Comparison of ENCODE assay signal across 1 cellular context in the genomic region with DNA sequence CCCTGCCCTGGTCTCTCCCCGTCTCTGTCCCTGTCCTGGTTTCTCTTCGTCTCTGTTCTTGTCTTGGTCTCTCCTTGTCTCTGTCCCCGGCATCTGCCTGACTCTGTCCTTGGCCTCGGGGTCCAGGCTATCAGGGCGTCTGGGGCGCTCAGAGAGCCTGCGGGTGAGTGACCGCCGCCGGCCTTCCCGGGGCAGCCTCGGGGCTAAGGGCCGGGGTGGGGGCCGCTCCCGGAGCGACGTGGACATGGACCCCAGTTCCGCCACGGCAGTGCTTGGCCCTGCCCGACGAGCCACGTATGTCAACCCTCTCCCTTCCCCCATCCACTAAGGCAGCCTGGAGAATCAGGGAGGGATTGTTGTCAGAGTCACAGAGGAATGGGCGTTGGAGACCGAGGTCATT.
TF ChIP-seq lines count a peak whose summit lies in the region.

No MANE protein-coding gene starts in this region.

TF ChIP-seq in GM12878, 131 proteins besides CTCF, POLR2A, EP300 and RAD21:
- no peak for TF ChIP-seq STAT3 (IDR thresholded peaks at IDR 0.05; ENCODE audit: low read depth, low read length)
- TF ChIP-seq, protein P1, sequence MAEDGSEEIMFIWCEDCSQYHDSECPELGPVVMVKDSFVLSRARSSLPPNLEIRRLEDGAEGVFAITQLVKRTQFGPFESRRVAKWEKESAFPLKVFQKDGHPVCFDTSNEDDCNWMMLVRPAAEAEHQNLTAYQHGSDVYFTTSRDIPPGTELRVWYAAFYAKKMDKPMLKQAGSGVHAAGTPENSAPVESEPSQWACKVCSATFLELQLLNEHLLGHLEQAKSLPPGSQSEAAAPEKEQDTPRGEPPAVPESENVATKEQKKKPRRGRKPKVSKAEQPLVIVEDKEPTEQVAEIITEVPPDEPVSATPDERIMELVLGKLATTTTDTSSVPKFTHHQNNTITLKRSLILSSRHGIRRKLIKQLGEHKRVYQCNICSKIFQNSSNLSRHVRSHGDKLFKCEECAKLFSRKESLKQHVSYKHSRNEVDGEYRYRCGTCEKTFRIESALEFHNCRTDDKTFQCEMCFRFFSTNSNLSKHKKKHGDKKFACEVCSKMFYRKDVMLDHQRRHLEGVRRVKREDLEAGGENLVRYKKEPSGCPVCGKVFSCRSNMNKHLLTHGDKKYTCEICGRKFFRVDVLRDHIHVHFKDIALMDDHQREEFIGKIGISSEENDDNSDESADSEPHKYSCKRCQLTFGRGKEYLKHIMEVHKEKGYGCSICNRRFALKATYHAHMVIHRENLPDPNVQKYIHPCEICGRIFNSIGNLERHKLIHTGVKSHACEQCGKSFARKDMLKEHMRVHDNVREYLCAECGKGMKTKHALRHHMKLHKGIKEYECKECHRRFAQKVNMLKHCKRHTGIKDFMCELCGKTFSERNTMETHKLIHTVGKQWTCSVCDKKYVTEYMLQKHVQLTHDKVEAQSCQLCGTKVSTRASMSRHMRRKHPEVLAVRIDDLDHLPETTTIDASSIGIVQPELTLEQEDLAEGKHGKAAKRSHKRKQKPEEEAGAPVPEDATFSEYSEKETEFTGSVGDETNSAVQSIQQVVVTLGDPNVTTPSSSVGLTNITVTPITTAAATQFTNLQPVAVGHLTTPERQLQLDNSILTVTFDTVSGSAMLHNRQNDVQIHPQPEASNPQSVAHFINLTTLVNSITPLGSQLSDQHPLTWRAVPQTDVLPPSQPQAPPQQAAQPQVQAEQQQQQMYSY (CRISPR knock-in tag; IDR thresholded peaks at IDR 0.05): no peak
- TF ChIP-seq, protein P2, sequence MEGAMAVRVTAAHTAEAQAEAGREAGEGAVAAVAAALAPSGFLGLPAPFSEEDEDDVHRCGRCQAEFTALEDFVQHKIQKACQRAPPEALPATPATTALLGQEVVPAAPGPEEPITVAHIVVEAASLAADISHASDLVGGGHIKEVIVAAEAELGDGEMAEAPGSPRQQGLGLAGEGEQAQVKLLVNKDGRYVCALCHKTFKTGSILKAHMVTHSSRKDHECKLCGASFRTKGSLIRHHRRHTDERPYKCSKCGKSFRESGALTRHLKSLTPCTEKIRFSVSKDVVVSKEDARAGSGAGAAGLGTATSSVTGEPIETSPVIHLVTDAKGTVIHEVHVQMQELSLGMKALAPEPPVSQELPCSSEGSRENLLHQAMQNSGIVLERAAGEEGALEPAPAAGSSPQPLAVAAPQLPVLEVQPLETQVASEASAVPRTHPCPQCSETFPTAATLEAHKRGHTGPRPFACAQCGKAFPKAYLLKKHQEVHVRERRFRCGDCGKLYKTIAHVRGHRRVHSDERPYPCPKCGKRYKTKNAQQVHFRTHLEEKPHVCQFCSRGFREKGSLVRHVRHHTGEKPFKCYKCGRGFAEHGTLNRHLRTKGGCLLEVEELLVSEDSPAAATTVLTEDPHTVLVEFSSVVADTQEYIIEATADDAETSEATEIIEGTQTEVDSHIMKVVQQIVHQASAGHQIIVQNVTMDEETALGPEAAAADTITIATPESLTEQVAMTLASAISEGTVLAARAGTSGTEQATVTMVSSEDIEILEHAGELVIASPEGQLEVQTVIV (IDR thresholded peaks at IDR 0.05; ENCODE audit: borderline replicate concordance, partially characterized antibody): no peak
- TF ChIP-seq KAT2A (conservative IDR thresholded peaks at IDR 0.05; ENCODE audit: control insufficient read depth, low read depth, low read length): no peak
- no peak for TF ChIP-seq EZH2 (IDR thresholded peaks at IDR 0.05; ENCODE audit: borderline replicate concordance, control insufficient read depth, low read depth, low read length)
- no peak for TF ChIP-seq CREM (IDR thresholded peaks at IDR 0.05; ENCODE audit: low read depth)
- no peak for TF ChIP-seq SMARCA5 (IDR thresholded peaks at IDR 0.05)
- TF ChIP-seq, protein P3, sequence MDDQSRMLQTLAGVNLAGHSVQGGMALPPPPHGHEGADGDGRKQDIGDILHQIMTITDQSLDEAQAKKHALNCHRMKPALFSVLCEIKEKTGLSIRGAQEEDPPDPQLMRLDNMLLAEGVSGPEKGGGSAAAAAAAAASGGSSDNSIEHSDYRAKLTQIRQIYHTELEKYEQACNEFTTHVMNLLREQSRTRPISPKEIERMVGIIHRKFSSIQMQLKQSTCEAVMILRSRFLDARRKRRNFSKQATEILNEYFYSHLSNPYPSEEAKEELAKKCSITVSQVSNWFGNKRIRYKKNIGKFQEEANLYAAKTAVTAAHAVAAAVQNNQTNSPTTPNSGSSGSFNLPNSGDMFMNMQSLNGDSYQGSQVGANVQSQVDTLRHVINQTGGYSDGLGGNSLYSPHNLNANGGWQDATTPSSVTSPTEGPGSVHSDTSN (IDR thresholded peaks at IDR 0.05; ENCODE audit: insufficient replicate concordance, low read depth, low read length): no peak
- TF ChIP-seq IKZF1 (conservative IDR thresholded peaks at IDR 0.05): no peak
- no peak for TF ChIP-seq RB1 (IDR thresholded peaks at IDR 0.05; ENCODE audit: borderline replicate concordance)
- no peak for TF ChIP-seq ETV6 (conservative IDR thresholded peaks at IDR 0.05 in 1 of 2, IDR thresholded peaks at IDR 0.05 in 1 of 2; ENCODE audit: borderline replicate concordance in 1 of 2, low read depth in 1 of 2)
- TF ChIP-seq ZNF207 (IDR thresholded peaks at IDR 0.05; ENCODE audit: borderline replicate concordance): no peak
- no peak for TF ChIP-seq ZNF217 (IDR thresholded peaks at IDR 0.05)
- TF ChIP-seq ESRRA (IDR thresholded peaks at IDR 0.05; ENCODE audit: low read length): no peak
- no peak for TF ChIP-seq PAX5 (IDR thresholded peaks at IDR 0.05; ENCODE audit: borderline replicate concordance, low read depth, low read length)
- TF ChIP-seq, protein P4, sequence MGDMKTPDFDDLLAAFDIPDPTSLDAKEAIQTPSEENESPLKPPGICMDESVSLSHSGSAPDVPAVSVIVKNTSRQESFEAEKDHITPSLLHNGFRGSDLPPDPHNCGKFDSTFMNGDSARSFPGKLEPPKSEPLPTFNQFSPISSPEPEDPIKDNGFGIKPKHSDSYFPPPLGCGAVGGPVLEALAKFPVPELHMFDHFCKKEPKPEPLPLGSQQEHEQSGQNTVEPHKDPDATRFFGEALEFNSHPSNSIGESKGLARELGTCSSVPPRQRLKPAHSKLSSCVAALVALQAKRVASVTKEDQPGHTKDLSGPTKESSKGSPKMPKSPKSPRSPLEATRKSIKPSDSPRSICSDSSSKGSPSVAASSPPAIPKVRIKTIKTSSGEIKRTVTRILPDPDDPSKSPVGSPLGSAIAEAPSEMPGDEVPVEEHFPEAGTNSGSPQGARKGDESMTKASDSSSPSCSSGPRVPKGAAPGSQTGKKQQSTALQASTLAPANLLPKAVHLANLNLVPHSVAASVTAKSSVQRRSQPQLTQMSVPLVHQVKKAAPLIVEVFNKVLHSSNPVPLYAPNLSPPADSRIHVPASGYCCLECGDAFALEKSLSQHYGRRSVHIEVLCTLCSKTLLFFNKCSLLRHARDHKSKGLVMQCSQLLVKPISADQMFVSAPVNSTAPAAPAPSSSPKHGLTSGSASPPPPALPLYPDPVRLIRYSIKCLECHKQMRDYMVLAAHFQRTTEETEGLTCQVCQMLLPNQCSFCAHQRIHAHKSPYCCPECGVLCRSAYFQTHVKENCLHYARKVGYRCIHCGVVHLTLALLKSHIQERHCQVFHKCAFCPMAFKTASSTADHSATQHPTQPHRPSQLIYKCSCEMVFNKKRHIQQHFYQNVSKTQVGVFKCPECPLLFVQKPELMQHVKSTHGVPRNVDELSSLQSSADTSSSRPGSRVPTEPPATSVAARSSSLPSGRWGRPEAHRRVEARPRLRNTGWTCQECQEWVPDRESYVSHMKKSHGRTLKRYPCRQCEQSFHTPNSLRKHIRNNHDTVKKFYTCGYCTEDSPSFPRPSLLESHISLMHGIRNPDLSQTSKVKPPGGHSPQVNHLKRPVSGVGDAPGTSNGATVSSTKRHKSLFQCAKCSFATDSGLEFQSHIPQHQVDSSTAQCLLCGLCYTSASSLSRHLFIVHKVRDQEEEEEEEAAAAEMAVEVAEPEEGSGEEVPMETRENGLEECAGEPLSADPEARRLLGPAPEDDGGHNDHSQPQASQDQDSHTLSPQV (IDR thresholded peaks at IDR 0.05): no peak
- no peak for TF ChIP-seq TAF1 (IDR thresholded peaks at IDR 0.05; ENCODE audit: borderline replicate concordance, low read depth, low read length)
